7 cellular contexts compared by ENCODE assay signal in the genomic region with DNA sequence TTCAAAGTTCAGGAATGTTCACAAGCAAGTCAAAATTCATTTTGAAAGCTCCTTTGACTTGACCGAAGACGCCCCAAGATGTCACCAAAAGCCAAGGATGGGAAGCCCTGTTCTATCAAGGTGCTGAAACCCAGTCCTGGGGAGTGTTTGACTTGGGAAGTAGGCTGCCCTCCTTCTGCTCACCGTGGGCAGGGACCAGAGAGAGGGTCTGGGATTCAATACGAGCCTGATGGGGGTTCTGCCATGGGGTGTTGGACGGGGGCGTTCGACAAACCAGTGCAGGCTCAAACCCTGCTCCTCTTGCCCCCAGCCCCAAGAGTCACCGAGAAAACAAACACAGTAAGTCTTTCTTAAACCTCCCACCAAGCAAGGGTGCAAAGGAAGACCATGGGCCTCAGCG.
"Had no signal": no experiment of that assay in that cellular context is flagged by ENCODE, and none has a peak within 500 bp of the region (broad histone marks: within the 10 kb centered on the region; RNA-seq: fewer than 3 reads in every experiment).

No MANE protein-coding gene starts in this region.

- DNase-seq: H9, HCEC 1CT, HFFc6, KBM-7 had no signal

- H3K4me3 Mint-ChIP-seq: GM23338, H9, HFFc6, IgD-negative memory B cell had no signal

- H3K4me2 ChIP-seq: GM23338 had no signal

- H3K9me3 Mint-ChIP-seq: GM23338 had no signal

- H2AFZ ChIP-seq: GM23338 had no signal

- H3K27ac Mint-ChIP-seq: GM23338, H9, HFFc6, IgD-negative memory B cell had no signal

- H3K4me3 ChIP-seq: GM23338 had no signal

- H3K27ac ChIP-seq: HL-60 had no signal
